10 cellular contexts compared by ENCODE assay signal in the genomic region with DNA sequence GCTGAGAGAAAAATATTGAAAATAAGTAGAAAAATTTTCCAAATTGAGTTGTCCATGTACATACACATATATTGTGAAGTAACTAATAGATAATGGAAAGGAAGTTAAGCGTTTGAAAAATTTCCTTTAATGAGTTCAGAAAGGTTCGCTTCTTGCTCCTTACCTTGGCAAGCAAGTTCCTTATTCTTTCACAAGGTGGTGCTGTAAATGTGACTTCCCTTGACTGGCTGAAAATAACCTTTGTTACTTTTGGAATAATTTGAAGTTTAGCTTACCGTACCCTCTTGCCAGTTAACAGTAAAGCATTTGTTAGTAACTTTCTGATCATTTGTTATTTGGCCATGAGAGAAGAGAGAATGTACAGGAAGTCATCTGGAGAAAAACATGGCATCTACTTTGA. TPM values are rescaled to one million over a fixed set of nuclear protein-coding genes. Genes with fewer than 3 reads are reported as not detected.
A peak's percentile ranks its signal among the peaks of the same experiment; 100 is the strongest.
DNase-seq lines count a peak whose midpoint lies in the region; ATAC-seq, FAIRE-seq and TF ChIP-seq lines count a peak whose summit lies in the region.
"Had no signal": no experiment of that assay in that cellular context is flagged by ENCODE, and none has a peak within 500 bp of the region (broad histone marks: within the 10 kb centered on the region; RNA-seq: fewer than 3 reads in every experiment).

No MANE protein-coding gene starts in this region.

- H3K79me2 ChIP-seq in astrocyte (ENCODE audit: insufficient read depth, low read length) = no peaks in the 10 kb centered on the region

- H4K20me1 ChIP-seq in astrocyte (ENCODE audit: insufficient read depth, low read length) = no peaks in the 10 kb centered on the region

- ATAC-seq in GM19324 (IDR thresholded peaks at IDR 0.05; ENCODE audit: low FRiP score, unreplicated experiment) (no peak), HG03469 (IDR thresholded peaks at IDR 0.05; ENCODE audit: unreplicated experiment) (no peak)

- H3K4me1 Mint-ChIP-seq in Calu3 (ENCODE audit: low read depth, unreplicated experiment) = peaks cover 16% of the 10 kb centered on the region
- H3K4me1 Mint-ChIP-seq in astrocyte (ENCODE audit: low read depth, unreplicated experiment) = no peaks in the 10 kb centered on the region

- DNase-seq in Calu3 = no peak
- peak; percentile 7 for DNase-seq in HPDE6-E6E7 (ENCODE audit: extremely low spot score)
- no peak for DNase-seq in astrocyte (ENCODE audit: low read depth)
- no peak for DNase-seq in kidney epithelial cell (ENCODE audit: low read depth)
- no peak for DNase-seq in stimulated activated CD4-positive, alpha-beta T cell treated with anti-CD3 and anti-CD28 coated beads, Interleukin-2, amount 100 ng/mL, for 24 hours
- no peak for DNase-seq in T-helper 1 cell
- DNase-seq: RPMI8226 had no signal

- no peaks in the 10 kb centered on the region for H3K4me1 ChIP-seq in astrocyte (ENCODE audit: insufficient read depth, low read length)

- no peak overlapping the region for H3K27ac ChIP-seq in astrocyte (ENCODE audit: low read depth, low read length)

- H3K9me3 Mint-ChIP-seq in Calu3 (ENCODE audit: low read depth, unreplicated experiment) = no peaks in the 10 kb centered on the region
- no peaks in the 10 kb centered on the region for H3K9me3 Mint-ChIP-seq in astrocyte (ENCODE audit: unreplicated experiment)

- TF ChIP-seq CTCF in Calu3 (IDR thresholded peaks at IDR 0.05; ENCODE audit: unreplicated experiment) (peak; percentile 72), astrocyte (IDR thresholded peaks at IDR 0.05; ENCODE audit: insufficient read depth, low read depth, low read length) (peak; percentile 24), kidney epithelial cell (IDR thresholded peaks at IDR 0.05; ENCODE audit: insufficient read depth, low read length, poor library complexity, severe bottlenecking) (peak; percentile 44)

- CTCF ChIA-PET in Calu3 (lab: Charles Lee) = interaction anchor here (0.6 kb wide), 2 partner anchors 86 to 262 kb away, joined by 3 read pairs; no protein-coding TSS in a partner anchor

- no peak overlapping the region for H2AFZ ChIP-seq in astrocyte (ENCODE audit: low read depth, low read length)

- no peaks in the 10 kb centered on the region for H3K9me3 ChIP-seq in astrocyte (ENCODE audit: insufficient read depth, low read depth, low read length)

- no peak overlapping the region for H3K9ac ChIP-seq in astrocyte (ENCODE audit: low read length)

- no peak overlapping the region for H3K4me2 ChIP-seq in astrocyte (ENCODE audit: low read length)

- H3K27me3 ChIP-seq in astrocyte (ENCODE audit: insufficient read depth, low read length) (no peaks in the 10 kb centered on the region), kidney epithelial cell (ENCODE audit: control insufficient read depth, insufficient read depth, low read length) (no peaks in the 10 kb centered on the region)

- H3K27me3 Mint-ChIP-seq in Calu3 (ENCODE audit: unreplicated experiment) (no peaks in the 10 kb centered on the region), astrocyte (ENCODE audit: low read depth, unreplicated experiment) (no peaks in the 10 kb centered on the region)

- H3K4me3 Mint-ChIP-seq in Calu3 (ENCODE audit: low read depth, unreplicated experiment) = no peak overlapping the region
- no peak overlapping the region for H3K4me3 Mint-ChIP-seq in astrocyte (ENCODE audit: unreplicated experiment)

- H3K36me3 ChIP-seq in astrocyte (ENCODE audit: insufficient read depth, low read length) = no peaks in the 10 kb centered on the region
- no peaks in the 10 kb centered on the region for H3K36me3 ChIP-seq in kidney epithelial cell (ENCODE audit: control insufficient read depth, insufficient read depth, low read length)

- no peak for FAIRE-seq in astrocyte (lab: Jason Lieb, UNC)

- H3K4me3 ChIP-seq in astrocyte (ENCODE audit: insufficient read depth, low read depth, low read length) (no peak overlapping the region), kidney epithelial cell (ENCODE audit: low read depth, low read length) (no peak overlapping the region)

- BruUV-seq in Calu3 (replicated peaks; lab: Mats Ljungman, UMichigan) = no TSS peak

- intact Hi-C loops in Calu3 (cut with micrococcal nuclease; ENCODE audit: unreplicated experiment) = loop anchor here (5.0 kb wide), 2 partner anchors 305 to 940 kb away; no protein-coding TSS in a partner anchor

- H3K27ac Mint-ChIP-seq in Calu3 (ENCODE audit: unreplicated experiment) (no peak overlapping the region), astrocyte (ENCODE audit: unreplicated experiment) (no peak overlapping the region)

- peaks cover 6% of the 10 kb centered on the region for H3K36me3 Mint-ChIP-seq in Calu3 (ENCODE audit: insufficient read depth, unreplicated experiment)
- H3K36me3 Mint-ChIP-seq in astrocyte (ENCODE audit: low read depth, unreplicated experiment) = no peaks in the 10 kb centered on the region

RNA-seq across cellular contexts. Expression of a gene that starts 41.6 kb away (rescaled TPM):
- total RNA-seq in Calu3 (2022) (not detected in 2 replicates), astrocyte (not detected in 2 replicates), kidney epithelial cell (not detected in 2 replicates)
- total RNA-seq: subcutaneous adipose tissue had no signal
